In genomic region chr4:153765836-153766235, GRCh38 we compare ENCODE assay signal across 2 cellular contexts.
TF ChIP-seq lines count a peak whose summit lies in the region.

No MANE protein-coding gene starts in this region.

TF ChIP-seq in GM23338, 12 proteins besides CTCF, POLR2A, EP300 and RAD21:
- TF ChIP-seq JUNB (IDR thresholded peaks at IDR 0.05; ENCODE audit: unreplicated experiment) (no peak), ETS1 (IDR thresholded peaks at IDR 0.05) (no peak), ZNF114 (CRISPR knock-in tag; IDR thresholded peaks at IDR 0.05) (no peak), EZH2 (IDR thresholded peaks at IDR 0.05; ENCODE audit: low read depth, unreplicated experiment) (no peak), EZH2phosphoT487 (IDR thresholded peaks at IDR 0.05; ENCODE audit: unreplicated experiment) (no peak), STAT1 (IDR thresholded peaks at IDR 0.05; ENCODE audit: unreplicated experiment) (no peak), POLR2AphosphoS5 (IDR thresholded peaks at IDR 0.05; ENCODE audit: low read depth) (no peak), CREB1 (CRISPR knock-in tag; IDR thresholded peaks at IDR 0.05; ENCODE audit: low read depth) (no peak), REST (IDR thresholded peaks at IDR 0.05; ENCODE audit: unreplicated experiment) (no peak), NANOG (IDR thresholded peaks at IDR 0.05; ENCODE audit: borderline replicate concordance) (no peak)

TF ChIP-seq in K562, 482 proteins besides CTCF, POLR2A, EP300 and RAD21:
- TF ChIP-seq USF2 (CRISPR knock-in tag; IDR thresholded peaks at IDR 0.05) = no peak
- peak; percentile 83 for TF ChIP-seq PKNOX1 (IDR thresholded peaks at IDR 0.05)
- TF ChIP-seq NFIC (IDR thresholded peaks at IDR 0.05) = peak; percentile 84
- no peak for TF ChIP-seq GATAD2B (IDR thresholded peaks at IDR 0.05; ENCODE audit: borderline replicate concordance)
